In genomic region chrX:100831219-100831946, GRCh38 we compare ENCODE assay signal across 26 cellular contexts. TPM values are rescaled to one million over a fixed set of nuclear protein-coding genes. Genes with fewer than 3 reads are reported as not detected.
DNase-seq lines count a peak whose midpoint lies in the region; ATAC-seq, FAIRE-seq and TF ChIP-seq lines count a peak whose summit lies in the region.
"Had no signal": no experiment of that assay in that cellular context is flagged by ENCODE, and none has a peak within 500 bp of the region (broad histone marks: within the 10 kb centered on the region; RNA-seq: fewer than 3 reads in every experiment).

No MANE protein-coding gene starts in this region.

- POLR2A ChIA-PET in activated CD4-positive, alpha-beta T cell treated with anti-CD3 and anti-CD28 coated beads, Interleukin-2, amount 10 ng/mL, durations not matched to agents 7 days and 5 days (lab: Charles Lee), result no interaction called here

- H3K27me3 Mint-ChIP-seq in activated CD4-positive, alpha-beta T cell treated with anti-CD3 and anti-CD28 coated beads, Interleukin-2, amount 10 ng/mL, durations not matched to agents 7 days and 5 days, result no peaks in the 10 kb centered on the region
- H3K27me3 Mint-ChIP-seq in activated T-helper 1 cell treated with anti-CD3 and anti-CD28 coated beads, Interleukin-12 subunit alpha, Interleukin-12 subunit beta, Interleukin-2, Interleukin-4 antibody, amounts not matched to agents 30 ng/mL and 10 ng/mL and 1 ng/mL, durations not matched to agents 14 hours and 24 hours and 36 hours (ENCODE audit: insufficient read depth), result no peaks in the 10 kb centered on the region

- H3K4me3 Mint-ChIP-seq in activated CD4-positive, alpha-beta T cell treated with anti-CD3 and anti-CD28 coated beads, Interleukin-2, amount 10 ng/mL, durations not matched to agents 7 days and 5 days, result no peak overlapping the region
- H3K4me3 Mint-ChIP-seq in activated T-helper 1 cell treated with anti-CD3 and anti-CD28 coated beads, Interleukin-12 subunit alpha, Interleukin-12 subunit beta, Interleukin-2, Interleukin-4 antibody, amounts not matched to agents 30 ng/mL and 10 ng/mL and 1 ng/mL, durations not matched to agents 14 hours and 24 hours and 36 hours, result peak overlapping the region; percentile 77
- peak overlapping the region; percentile 57 for H3K4me3 Mint-ChIP-seq in stimulated activated effector memory CD8-positive, alpha-beta T cell treated with anti-CD3 and anti-CD28 coated beads, Interleukin-12 subunit alpha, Interleukin-12 subunit beta, amount 100 ng/mL, for 72 hours
- H3K4me3 Mint-ChIP-seq: neural crest cell had no signal

- intact Hi-C loops in activated T-helper 1 cell treated with anti-CD3 and anti-CD28 coated beads, Interleukin-12 subunit alpha, Interleukin-12 subunit beta, Interleukin-2, Interleukin-4 antibody, amounts not matched to agents 30 ng/mL and 10 ng/mL and 1 ng/mL, durations not matched to agents 14 hours and 24 hours and 36 hours (cut with micrococcal nuclease), result no loop called here

- H3K9me3 Mint-ChIP-seq in activated CD4-positive, alpha-beta T cell treated with anti-CD3 and anti-CD28 coated beads, Interleukin-2, amount 10 ng/mL, durations not matched to agents 7 days and 5 days, result no peaks in the 10 kb centered on the region
- no peaks in the 10 kb centered on the region for H3K9me3 Mint-ChIP-seq in activated T-helper 1 cell treated with anti-CD3 and anti-CD28 coated beads, Interleukin-12 subunit alpha, Interleukin-12 subunit beta, Interleukin-2, Interleukin-4 antibody, amounts not matched to agents 30 ng/mL and 10 ng/mL and 1 ng/mL, durations not matched to agents 14 hours and 24 hours and 36 hours
- H3K9me3 Mint-ChIP-seq in stimulated activated effector memory CD8-positive, alpha-beta T cell treated with anti-CD3 and anti-CD28 coated beads, Interleukin-12 subunit alpha, Interleukin-12 subunit beta, amount 100 ng/mL, for 72 hours, result no peaks in the 10 kb centered on the region
- H3K9me3 Mint-ChIP-seq: neural crest cell had no signal

- peaks cover 52% of the 10 kb centered on the region for H3K36me3 Mint-ChIP-seq in activated CD4-positive, alpha-beta T cell treated with anti-CD3 and anti-CD28 coated beads, Interleukin-2, amount 10 ng/mL, durations not matched to agents 7 days and 5 days (ENCODE audit: low read depth)
- peaks cover 63% of the 10 kb centered on the region for H3K36me3 Mint-ChIP-seq in activated T-helper 1 cell treated with anti-CD3 and anti-CD28 coated beads, Interleukin-12 subunit alpha, Interleukin-12 subunit beta, Interleukin-2, Interleukin-4 antibody, amounts not matched to agents 30 ng/mL and 10 ng/mL and 1 ng/mL, durations not matched to agents 14 hours and 24 hours and 36 hours (ENCODE audit: low read depth)
- H3K36me3 Mint-ChIP-seq in stimulated activated effector memory CD8-positive, alpha-beta T cell treated with anti-CD3 and anti-CD28 coated beads, Interleukin-12 subunit alpha, Interleukin-12 subunit beta, amount 100 ng/mL, for 72 hours, result peaks cover 93% of the 10 kb centered on the region

- no peak for TF ChIP-seq POLR2A in GM12892 (IDR thresholded peaks at IDR 0.05; ENCODE audit: low read depth, low read length)

- peaks cover 24% of the 10 kb centered on the region for H3K4me1 Mint-ChIP-seq in activated CD4-positive, alpha-beta T cell treated with anti-CD3 and anti-CD28 coated beads, Interleukin-2, amount 10 ng/mL, durations not matched to agents 7 days and 5 days
- peaks cover 38% of the 10 kb centered on the region for H3K4me1 Mint-ChIP-seq in activated T-helper 1 cell treated with anti-CD3 and anti-CD28 coated beads, Interleukin-12 subunit alpha, Interleukin-12 subunit beta, Interleukin-2, Interleukin-4 antibody, amounts not matched to agents 30 ng/mL and 10 ng/mL and 1 ng/mL, durations not matched to agents 14 hours and 24 hours and 36 hours (ENCODE audit: low read depth)
- H3K4me1 Mint-ChIP-seq in stimulated activated effector memory CD8-positive, alpha-beta T cell treated with anti-CD3 and anti-CD28 coated beads, Interleukin-12 subunit alpha, Interleukin-12 subunit beta, amount 100 ng/mL, for 72 hours, result peaks cover 21% of the 10 kb centered on the region
- H3K4me1 Mint-ChIP-seq: neural crest cell had no signal

- no peak for DNase-seq in activated CD4-positive, alpha-beta T cell treated with anti-CD3 and anti-CD28 coated beads, Interleukin-2, amount 10 ng/mL, durations not matched to agents 7 days and 5 days
- DNase-seq in activated CD4-positive, alpha-beta T cell treated with anti-CD3 and anti-CD28 coated beads for 1 hour, result no peak
- DNase-seq in GM12892 (ENCODE audit: insufficient read length) (no peak), RCC 7860 (ENCODE audit: low spot score) (no peak), HCEC 1CT (no peak)
- no peak for DNase-seq in activated T-helper 1 cell treated with anti-CD3 and anti-CD28 coated beads, Interleukin-12 subunit alpha, Interleukin-12 subunit beta, Interleukin-2, Interleukin-4 antibody, amounts not matched to agents 30 ng/mL and 10 ng/mL and 1 ng/mL, durations not matched to agents 14 hours and 24 hours and 36 hours (ENCODE audit: low spot score)
- DNase-seq in stimulated activated effector memory CD8-positive, alpha-beta T cell treated with anti-CD3 and anti-CD28 coated beads, Interleukin-12 subunit alpha, Interleukin-12 subunit beta, amount 100 ng/mL, for 72 hours (ENCODE audit: low spot score in 2 of 2), result no peak
- DNase-seq: activated CD4-positive, alpha-beta T cell treated with anti-CD3 and anti-CD28 coated beads for 48 hours; COR-L47; DND-41; H7; Karpas-422; MV-4-11; NCI-H1694; NCI-H510A treated with DMSO at 0.1 percent for 48 hours; posterior cingulate gyrus; SIG-M5; sigmoid colon had no signal

- peak; percentile 43 for ATAC-seq in stimulated activated effector memory CD8-positive, alpha-beta T cell treated with anti-CD3 and anti-CD28 coated beads, Interleukin-12 subunit alpha, Interleukin-12 subunit beta, amount 100 ng/mL, for 72 hours
- no peak for ATAC-seq in HG03521 (IDR thresholded peaks at IDR 0.05; ENCODE audit: unreplicated experiment)
- ATAC-seq: Panc1 had no signal

- H3K27ac Mint-ChIP-seq in activated CD4-positive, alpha-beta T cell treated with anti-CD3 and anti-CD28 coated beads, Interleukin-2, amount 10 ng/mL, durations not matched to agents 7 days and 5 days, result peak overlapping the region; percentile 82
- peak overlapping the region; percentile 94 for H3K27ac Mint-ChIP-seq in activated T-helper 1 cell treated with anti-CD3 and anti-CD28 coated beads, Interleukin-12 subunit alpha, Interleukin-12 subunit beta, Interleukin-2, Interleukin-4 antibody, amounts not matched to agents 30 ng/mL and 10 ng/mL and 1 ng/mL, durations not matched to agents 14 hours and 24 hours and 36 hours
- H3K27ac Mint-ChIP-seq in stimulated activated effector memory CD8-positive, alpha-beta T cell treated with anti-CD3 and anti-CD28 coated beads, Interleukin-12 subunit alpha, Interleukin-12 subunit beta, amount 100 ng/mL, for 72 hours, result peak overlapping the region; percentile 94

- peak; percentile 84 for FAIRE-seq in GM12892 (lab: Jason Lieb, UNC)
- no peak for FAIRE-seq in RCC 7860 (lab: Jason Lieb, UNC)
- FAIRE-seq: TTC549 had no signal

- CTCF ChIA-PET in activated CD4-positive, alpha-beta T cell treated with anti-CD3 and anti-CD28 coated beads, Interleukin-2, amount 10 ng/mL, durations not matched to agents 7 days and 5 days (lab: Charles Lee), result no interaction called here

RNA-seq across cellular contexts. Expression of gene CSTF2, which starts 11.2 kb away (rescaled TPM):
- 10 to 100 TPM; 33.9 to 35.8 TPM for total RNA-seq in activated CD4-positive, alpha-beta T cell treated with anti-CD3 and anti-CD28 coated beads, Interleukin-2, amount 10 ng/mL, durations not matched to agents 7 days and 5 days
- polyA plus RNA-seq in GM12892 (2012; ENCODE audit: missing spikeins), result 24.8 TPM
- 70.3 and 72.1 TPM in 2 replicates for total RNA-seq in activated T-helper 1 cell treated with anti-CD3 and anti-CD28 coated beads, Interleukin-12 subunit alpha, Interleukin-12 subunit beta, Interleukin-2, Interleukin-4 antibody, amounts not matched to agents 30 ng/mL and 10 ng/mL and 1 ng/mL, durations not matched to agents 14 hours and 24 hours and 36 hours

RNA-seq across cellular contexts. Expression of gene NOX1, which starts 42.8 kb away (rescaled TPM):
- not detected for total RNA-seq in activated CD4-positive, alpha-beta T cell treated with anti-CD3 and anti-CD28 coated beads, Interleukin-2, amount 10 ng/mL, durations not matched to agents 7 days and 5 days
- 0.11 TPM for polyA plus RNA-seq in GM12892 (2012; ENCODE audit: missing spikeins)
- not detected in 2 replicates for total RNA-seq in activated T-helper 1 cell treated with anti-CD3 and anti-CD28 coated beads, Interleukin-12 subunit alpha, Interleukin-12 subunit beta, Interleukin-2, Interleukin-4 antibody, amounts not matched to agents 30 ng/mL and 10 ng/mL and 1 ng/mL, durations not matched to agents 14 hours and 24 hours and 36 hours
- total RNA-seq: A172, cerebellum, H7, lung microvascular endothelial cell, mucosa of gallbladder, neural crest cell had no signal
